Comparison of ENCODE assay signal across 22 cellular contexts in the genomic region with DNA sequence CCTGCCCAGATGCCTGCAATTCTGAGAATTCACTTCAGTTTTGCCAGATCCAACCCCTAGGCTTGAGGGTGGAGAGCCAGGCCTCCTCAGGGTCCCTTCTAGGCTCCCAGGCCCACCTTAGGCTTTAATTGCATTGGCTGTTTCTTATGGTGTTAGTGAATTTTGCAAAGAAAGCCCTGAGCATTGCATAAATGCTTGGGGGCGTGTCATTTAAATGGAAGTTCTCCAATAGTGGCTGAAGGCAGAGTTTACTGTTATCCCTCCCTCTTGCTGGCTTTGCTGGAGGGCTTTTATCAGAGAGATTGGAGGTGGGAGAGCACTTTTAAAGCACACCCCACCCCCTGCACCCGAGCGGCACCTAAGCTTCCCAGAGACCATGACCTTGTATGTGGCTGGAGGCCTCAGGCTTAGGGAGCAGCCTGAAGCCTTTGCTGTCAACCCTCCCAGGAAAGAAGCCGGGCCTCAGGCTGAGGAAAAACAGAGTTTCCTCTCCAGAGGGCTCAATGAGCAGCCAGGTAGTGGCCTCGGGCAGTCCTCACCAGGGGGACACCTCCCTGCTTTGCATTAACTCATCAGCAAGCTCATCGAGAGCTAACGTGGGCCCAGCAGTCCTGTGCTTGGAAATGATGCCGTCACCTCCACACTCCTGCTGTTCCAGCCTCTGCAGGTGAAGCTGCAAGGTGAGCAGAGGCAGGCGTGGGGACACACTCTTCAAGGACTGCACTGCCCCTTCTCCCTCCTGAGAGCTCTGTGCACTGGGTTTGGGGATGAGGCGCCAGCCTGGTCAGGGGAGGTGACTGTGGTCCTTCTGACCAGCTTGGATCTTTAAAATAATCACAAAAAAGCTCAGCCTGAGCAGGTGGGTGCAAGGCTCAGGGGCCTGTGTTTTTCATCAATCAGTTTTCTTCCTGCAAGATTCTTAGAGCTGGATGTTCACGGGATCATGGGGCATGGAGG. TPM values are rescaled to one million over a fixed set of nuclear protein-coding genes. Genes with fewer than 3 reads are reported as not detected.
A peak's percentile ranks its signal among the peaks of the same experiment; 100 is the strongest.
DNase-seq lines count a peak whose midpoint lies in the region; ATAC-seq and TF ChIP-seq lines count a peak whose summit lies in the region.
"Had no signal": no experiment of that assay in that cellular context is flagged by ENCODE, and none has a peak within 500 bp of the region (broad histone marks: within the 10 kb centered on the region; RNA-seq: fewer than 3 reads in every experiment).

No MANE protein-coding gene starts in this region.

- TF ChIP-seq EP300 in sigmoid colon (IDR thresholded peaks at IDR 0.05): no peak

- TF ChIP-seq CTCF in sigmoid colon (IDR thresholded peaks at IDR 0.05) (no peak), lower leg skin (IDR thresholded peaks at IDR 0.05) (no peak)

- TF ChIP-seq POLR2A in sigmoid colon (IDR thresholded peaks at IDR 0.05): no peak
- no peak for TF ChIP-seq POLR2A in lower leg skin (IDR thresholded peaks at IDR 0.05)

- no peaks in the 10 kb centered on the region for H3K9me3 ChIP-seq in sigmoid colon
- H3K9me3 ChIP-seq: BE2C had no signal

- intact Hi-C loops in sigmoid colon (cut with DNase I): loop anchor here (10.0 kb wide), 1 partner anchor 182 kb away; no protein-coding TSS in a partner anchor
- intact Hi-C loops in lower leg skin (cut with DNase I; ENCODE audit: low total_unique reads): no loop called here

- WGBS in sigmoid colon, 2 donors: 88 to 91% methylated on average over 11 of the region's 11 CpGs
- 92 to 94% methylated on average over 8 of the region's 11 CpGs for WGBS in lower leg skin, 2 donors

- no peaks in the 10 kb centered on the region for H3K36me3 ChIP-seq in sigmoid colon
- H3K36me3 ChIP-seq: BE2C, WERI-Rb-1 had no signal

- peak overlapping the region in 3 of 4 donors; percentile 72 to 82 (median 82) for H3K27ac ChIP-seq in sigmoid colon
- H3K27ac ChIP-seq: WERI-Rb-1 had no signal

- H3K27me3 ChIP-seq in sigmoid colon: no peaks in the 10 kb centered on the region
- H3K27me3 ChIP-seq: BE2C had no signal

- no peak for ATAC-seq in GM21619 (IDR thresholded peaks at IDR 0.05; ENCODE audit: unreplicated experiment)
- ATAC-seq: HepG2, left cardiac atrium, SK-N-SH treated with all-trans-retinoic acid at 6 μM for 48 hours had no signal

- DNase-seq in SIG-M5 treated with dmso at 0.1 percent for 504 hours (lab: John Stamatoyannopoulos, UW; ENCODE audit: unreplicated experiment): peak; percentile 4
- DNase-seq in SIG-M5 (lab: John Stamatoyannopoulos, UW): no peak
- DNase-seq in NCI-H526 (lab: John Stamatoyannopoulos, UW): peak; percentile 7 to 64
- DNase-seq in fibroblast of peridontal ligament (ENCODE audit: extremely low read depth): peak; percentile 29
- peak; percentile 56 for DNase-seq in sigmoid colon
- no peak for DNase-seq in stimulated activated CD4-positive, alpha-beta T cell treated with anti-CD3 and anti-CD28 coated beads, Interleukin-2, amount 100 ng/mL, for 24 hours
- DNase-seq in lower leg skin (ENCODE audit: low spot score in 2 of 2): no peak
- DNase-seq: 8988T; activated CD8-positive, alpha-beta memory T cell treated with anti-CD3 and anti-CD28 coated beads, Interleukin-2, amount 50 U/mL, for 4 hours; activated naive CD8-positive, alpha-beta T cell treated with anti-CD3 and anti-CD28 coated beads, Interleukin-2, amount 10 ng/mL, durations not matched to agents 7 days and 5 days; BE2C; effector CD4-positive, alpha-beta T cell; erythroblast; left cardiac atrium; NCI-H1105 treated with DMSO at 0.1 percent for 48 hours; NCI-H510A treated with DMSO at 0.1 percent for 48 hours; nephron progenitor cell; WERI-Rb-1 had no signal

- H3K4me1 ChIP-seq in sigmoid colon: peaks cover 0 to 58% (median 47%) of the 10 kb centered on the region in 4 donors
- H3K4me1 ChIP-seq: BE2C had no signal

- H3K4me3 ChIP-seq in sigmoid colon (no peak overlapping the region), lower leg skin (ENCODE audit: low read depth, poor library complexity, severe bottlenecking) (no peak overlapping the region)

RNA-seq across cellular contexts. Expression of a gene that starts 58.0 kb away (rescaled TPM):
- total RNA-seq in sigmoid colon (10 to 100 TPM in 3 of 4 donors, 1 to 10 TPM in 1; 3.9 to 16.9 (median 13.6) TPM), lower leg skin (1 to 10 TPM; 1.0 to 6.6 (median 3.4) TPM)
- 1 to 10 TPM in 1 of 3 donors, under 1 TPM in 2; under 0.01 to 7.2 (median 0.23) TPM for polyA plus RNA-seq in sigmoid colon
- total RNA-seq: activated naive CD8-positive, alpha-beta T cell treated with anti-CD3 and anti-CD28 coated beads, Interleukin-2, amount 10 ng/mL, durations not matched to agents 7 days and 5 days; activated T-helper 2 cell treated with anti-CD3 and anti-CD28 coated beads, Interferon-gamma antibody, Interleukin-2, Interleukin-4, amounts not matched to agents 10 μg/mL and 5 μg/mL and 100 μg/mL, durations not matched to agents 14 hours and 24 hours and 36 hours; HepG2 had no signal
- polyA plus RNA-seq: HepG2 had no signal

Comparison
In these comparisons a context has a peak if more than half of its experiments do, and no peak if none do; other contexts are left out.
1. DNase-seq: peak in SIG-M5 treated with dmso at 0.1 percent for 504 hours (single experiment), NCI-H526 (2 of 2), fibroblast of peridontal ligament (single experiment) and sigmoid colon (single experiment); none in SIG-M5 (single experiment), stimulated activated CD4-positive, alpha-beta T cell treated with anti-CD3 and anti-CD28 coated beads, Interleukin-2, amount 100 ng/mL, for 24 hours (0 of 2) and lower leg skin (0 of 2).